Comparison of ENCODE assay signal across 8 cellular contexts in genomic region chr12:54379401-54380201, GRCh38.
DNase-seq lines count a peak whose midpoint lies in the region; ATAC-seq and TF ChIP-seq lines count a peak whose summit lies in the region.

No MANE protein-coding gene starts in this region.

- DNase-seq in ELR (ENCODE audit: low read depth) (peak; percentile 93), HFF-Myc (ENCODE audit: extremely low read depth, low read depth) (peak; percentile 64), NCI-H146 treated with DMSO at 0.1 percent for 48 hours (lab: John Stamatoyannopoulos, UW; ENCODE audit: unreplicated experiment) (peak; percentile 84), T-helper 9 cell (peak; percentile 91), astrocyte of the hippocampus (ENCODE audit: low read depth, low spot score) (peak; percentile 95), hypothalamus (lab: John Stamatoyannopoulos, UW) (peak; percentile 19 to 91 (median 78)), retinal pigment epithelial cell (ENCODE audit: low read depth) (no peak)

- TF ChIP-seq CTCF in HFF-Myc (IDR thresholded peaks at IDR 0.05; ENCODE audit: low read depth, low read length, missing control alignments) (peak; percentile 100), retinal pigment epithelial cell (conservative IDR thresholded peaks at IDR 0.05; ENCODE audit: low read depth, low read length) (peak; percentile 100)

- H3K4me3 ChIP-seq in HFF-Myc (replicated peaks; ENCODE audit: low read depth, low read length) (peak overlapping the region; percentile 43), retinal pigment epithelial cell (ENCODE audit: low read length) (peak overlapping the region; percentile 49)

- ATAC-seq in HG03460 (IDR thresholded peaks at IDR 0.05; ENCODE audit: unreplicated experiment): no peak
